ENCODE assay signal across 17 cellular contexts in genomic region chr11:70018816-70019215, GRCh38. TPM values are rescaled to one million over a fixed set of nuclear protein-coding genes. Genes with fewer than 3 reads are reported as not detected.
DNase-seq lines count a peak whose midpoint lies in the region; ATAC-seq and TF ChIP-seq lines count a peak whose summit lies in the region.
"Had no signal": no experiment of that assay in that cellular context is flagged by ENCODE, and none has a peak within 500 bp of the region (broad histone marks: within the 10 kb centered on the region; RNA-seq: fewer than 3 reads in every experiment).

No MANE protein-coding gene starts in this region.

- H3K9ac ChIP-seq in GM23248 (no peak overlapping the region), smooth muscle cell (ENCODE audit: low read depth) (no peak overlapping the region)

- H3K4me1 ChIP-seq in GM23248 (ENCODE audit: insufficient read depth), result peaks cover 21% of the 10 kb centered on the region
- peaks cover 5% of the 10 kb centered on the region for H3K4me1 ChIP-seq in smooth muscle cell (ENCODE audit: low read depth)

- H3K4me3 ChIP-seq in GM23248 (no peak overlapping the region), smooth muscle cell (no peak overlapping the region)
- H3K4me3 ChIP-seq: GM12878, GM23338 had no signal

- H3K27me3 ChIP-seq in GM23248 (replicated peaks; ENCODE audit: insufficient read depth) (no peaks in the 10 kb centered on the region), smooth muscle cell (ENCODE audit: low read depth) (no peaks in the 10 kb centered on the region)

- H3K9me2 ChIP-seq in GM23248 (ENCODE audit: insufficient read depth), result no peaks in the 10 kb centered on the region

- DNase-seq in cardiac septum (ENCODE audit: low spot score), result peak; percentile 53
- DNase-seq in Right ventricle myocardium superior, result no peak
- DNase-seq in GM23248, result no peak
- peak; percentile 57 for DNase-seq in mesenteric fat pad (ENCODE audit: low spot score)
- no peak for DNase-seq in smooth muscle cell (lab: John Stamatoyannopoulos, UW; ENCODE audit: unreplicated experiment)
- DNase-seq: ACHN; CD4-positive, alpha-beta memory T cell; DMS79; H9 had no signal

- H3K4me2 ChIP-seq in GM23248 (ENCODE audit: unreplicated experiment) (no peak overlapping the region), smooth muscle cell (no peak overlapping the region)
- H3K4me2 ChIP-seq: GM23338 had no signal

- no peak overlapping the region for H2AFZ ChIP-seq in GM23248
- H2AFZ ChIP-seq in smooth muscle cell (ENCODE audit: low read depth), result no peak overlapping the region
- H2AFZ ChIP-seq: GM23338 had no signal

- no peak for TF ChIP-seq CTCF in smooth muscle cell (IDR thresholded peaks at IDR 0.05; ENCODE audit: borderline replicate concordance, insufficient read depth, poor library complexity, severe bottlenecking)

- WGBS in GM23248 (ENCODE audit: low coverage in 1 of 2, low lambda C conversion rate in 2 of 2, missing lambda C conversion rate in 2 of 2), 2 experiments, result 59 to 61% methylated on average over 6 of the region's 6 CpGs
- WGBS in smooth muscle cell (ENCODE audit: low lambda C conversion rate), result 93% methylated on average over 6 of the region's 6 CpGs

- ATAC-seq in Right ventricle myocardium superior (ENCODE audit: poor library complexity), result no peak
- ATAC-seq in HG02970 (IDR thresholded peaks at IDR 0.05; ENCODE audit: low FRiP score, unreplicated experiment), result no peak
- ATAC-seq in GM19035 (IDR thresholded peaks at IDR 0.05; ENCODE audit: unreplicated experiment), result no peak
- ATAC-seq in HG02973 (IDR thresholded peaks at IDR 0.05; ENCODE audit: unreplicated experiment), result no peak
- ATAC-seq: GM12878, GM23338, HepG2 had no signal

- H3K27ac ChIP-seq in GM23248, result peak overlapping the region; percentile 79; the same call in 1 of the 2 replicates
- H3K27ac ChIP-seq in smooth muscle cell (ENCODE audit: low read depth), result peak overlapping the region; percentile 99
- H3K27ac ChIP-seq: C4-2B had no signal

- in situ Hi-C loops in GM23248 (cut with MboI), result no loop called here

- H3K79me2 ChIP-seq in GM23248 (ENCODE audit: insufficient read depth), result no peaks in the 10 kb centered on the region
- H3K79me2 ChIP-seq in smooth muscle cell (ENCODE audit: low read depth), result no peaks in the 10 kb centered on the region

- H4K20me1 ChIP-seq in GM23248 (ENCODE audit: insufficient read depth) (no peaks in the 10 kb centered on the region), smooth muscle cell (ENCODE audit: low read depth) (no peaks in the 10 kb centered on the region)

- intact Hi-C loops in cardiac septum (cut with DNase I), result loop anchor here (2.0 kb wide), 1 partner anchor 60 kb away; the partner anchor contains the start of gene ANO1
- intact Hi-C loops in Right ventricle myocardium superior (cut with DNase I), result no loop called here

- no peaks in the 10 kb centered on the region for H3F3A ChIP-seq in GM23248 (ENCODE audit: insufficient read depth)
- no peaks in the 10 kb centered on the region for H3F3A ChIP-seq in smooth muscle cell (ENCODE audit: low read depth)

- H3K36me3 ChIP-seq in GM23248 (ENCODE audit: low read depth), result no peaks in the 10 kb centered on the region
- H3K36me3 ChIP-seq in smooth muscle cell (ENCODE audit: low read depth), result no peaks in the 10 kb centered on the region

- H3K9me3 ChIP-seq in GM23248 (ENCODE audit: low read depth), result no peaks in the 10 kb centered on the region
- H3K9me3 ChIP-seq in smooth muscle cell (replicated peaks; ENCODE audit: low read depth), result no peaks in the 10 kb centered on the region

RNA-seq across cellular contexts. Expression of gene ANO1, which starts 59.3 kb away (rescaled TPM):
- total RNA-seq in cardiac septum (18.4 TPM), Right ventricle myocardium superior (6.2 TPM), mesenteric fat pad (5.7 TPM), smooth muscle cell (93.4 and 107 TPM in 2 replicates)
- total RNA-seq in GM23248 (2014; rRNA removed; shearing (Covaris generic)), result 0.97 TPM in 1 of 2 replicates, not detected in the other
- polyA plus RNA-seq in GM23248 (2016; fragmentation: Nextera tagmentation; extraction: Ambion mirVana) (not detected in 2 replicates), smooth muscle cell (94.8 and 133 TPM in 2 replicates)
- total RNA-seq: CD4-positive, alpha-beta memory T cell; G401; HepG2 had no signal
- polyA plus RNA-seq: CD4-positive, alpha-beta memory T cell; HepG2 had no signal

Comparison
In these comparisons a context has a peak if more than half of its experiments do, and no peak if none do; other contexts are left out.
1. DNase-seq: peak in cardiac septum (single experiment) and mesenteric fat pad (single experiment); none in Right ventricle myocardium superior (single experiment), GM23248 (single experiment) and smooth muscle cell (single experiment).